Comparison of ENCODE assay signal across 8 cellular contexts in genomic region chr1:211578640-211579433, GRCh38. TPM values are rescaled to one million over a fixed set of nuclear protein-coding genes. Genes with fewer than 3 reads are reported as not detected.
A peak's percentile ranks its signal among the peaks of the same experiment; 100 is the strongest.
DNase-seq lines count a peak whose midpoint lies in the region; ATAC-seq and TF ChIP-seq lines count a peak whose summit lies in the region.

SLC30A1 (minus strand) TSS chr1:211579161; CDS start chr1:211578612, 549 bp downstream.

- peaks cover 51% of the 10 kb centered on the region for H3K79me2 ChIP-seq in SK-N-SH (ENCODE audit: insufficient read depth)
- peaks cover 50% of the 10 kb centered on the region for H3K79me2 ChIP-seq in osteoblast (ENCODE audit: insufficient read depth, low read length)

- WGBS in SK-N-SH (ENCODE audit: low lambda C conversion rate) = 0% methylated on average over 13 of the region's 97 CpGs

- H2AFZ ChIP-seq in SK-N-SH (ENCODE audit: low read depth) (peak within 1 kb of the TSS; percentile 86), osteoblast (ENCODE audit: low read length) (peak within 1 kb of the TSS; percentile 73)

- no peak for TF ChIP-seq CTCF in SK-N-SH (IDR thresholded peaks at IDR 0.05)
- no peak for TF ChIP-seq CTCF in osteoblast (IDR thresholded peaks at IDR 0.05; ENCODE audit: extremely low read depth, low read depth, low read length)
- TF ChIP-seq CTCF in thoracic aorta (IDR thresholded peaks at IDR 0.05) = no peak

- no peaks in the 10 kb centered on the region for H3K9me2 ChIP-seq in SK-N-SH

- peak within 1 kb of the TSS; percentile 66 for H3K9ac ChIP-seq in SK-N-SH

- peak within 1 kb of the TSS; percentile 89 for H3K4me2 ChIP-seq in SK-N-SH
- H3K4me2 ChIP-seq in osteoblast (ENCODE audit: insufficient read depth, low read length) = peak within 1 kb of the TSS; percentile 92

- H3F3A ChIP-seq in SK-N-SH (replicated peaks; ENCODE audit: insufficient read depth) = no peaks in the 10 kb centered on the region

- peak within 1 kb of the TSS; percentile 92 for H3K4me3 Mint-ChIP-seq in activated naive CD4-positive, alpha-beta T cell treated with anti-CD3 and anti-CD28 coated beads, Interleukin-2, amount 50 U/mL, for 24 hours

- H3K9me3 ChIP-seq in SK-N-SH (no peaks in the 10 kb centered on the region), osteoblast (ENCODE audit: low read depth, low read length) (no peaks in the 10 kb centered on the region), thoracic aorta (no peaks in the 10 kb centered on the region)

- H3K4me3 ChIP-seq in SK-N-SH (ENCODE audit: low read depth in 2 of 2, low read length in 1 of 2) (peak within 1 kb of the TSS; percentile 89 to 98), osteoblast (ENCODE audit: insufficient read depth, low read length) (peak within 1 kb of the TSS; percentile 97), thoracic aorta (peak within 1 kb of the TSS; percentile 94)

- peak within 1 kb of the TSS; percentile 78 to 95 for H3K27ac ChIP-seq in SK-N-SH (ENCODE audit: low read depth in 2 of 2, low read length in 1 of 2)
- H3K27ac ChIP-seq in osteoblast (ENCODE audit: low read depth, low read length) = peak within 1 kb of the TSS; percentile 81
- H3K27ac ChIP-seq in thoracic aorta = peak within 1 kb of the TSS; percentile 86 to 96

- peak; percentile 84 for ATAC-seq in HG02571 (IDR thresholded peaks at IDR 0.05; ENCODE audit: unreplicated experiment)
- peak; percentile 82 for ATAC-seq in thoracic aorta (ENCODE audit: insufficient number of reproducible peaks, low FRiP score, low read depth)

- H3K36me3 ChIP-seq in SK-N-SH (replicated peaks in 1 of 2; ENCODE audit: control insufficient read depth in 1 of 2, insufficient read depth in 2 of 2, low read length in 1 of 2) (peaks cover 20 to 23% of the 10 kb centered on the region in 2 experiments), osteoblast (ENCODE audit: insufficient read depth, low read length) (peaks cover 22% of the 10 kb centered on the region), thoracic aorta (no peaks in the 10 kb centered on the region)

- peaks cover 3% of the 10 kb centered on the region for H3K36me3 Mint-ChIP-seq in activated naive CD4-positive, alpha-beta T cell treated with anti-CD3 and anti-CD28 coated beads, Interleukin-2, amount 50 U/mL, for 24 hours

- H4K20me1 ChIP-seq in SK-N-SH (ENCODE audit: insufficient read depth) = peaks cover 44% of the 10 kb centered on the region
- H4K20me1 ChIP-seq in osteoblast (ENCODE audit: insufficient read depth, low read length) = peaks cover 40% of the 10 kb centered on the region

- DNase-seq in GM04504 (ENCODE audit: low read depth) = peak; percentile 97
- peak; percentile 100 for DNase-seq in NCI-H1048 (lab: John Stamatoyannopoulos, UW)
- peak; percentile 100 for DNase-seq in SK-N-SH
- DNase-seq in glomerular endothelial cell (ENCODE audit: extremely low read depth, low read depth, low spot score) = peak; percentile 51
- peak; percentile 100 for DNase-seq in osteoblast (ENCODE audit: insufficient read length, low spot score, missing footprints)
- peak; percentile 97 for DNase-seq in thoracic aorta (ENCODE audit: low spot score)

- no peak for TF ChIP-seq RAD21 in SK-N-SH (IDR thresholded peaks at IDR 0.05; ENCODE audit: low read length)

- H3K9me3 Mint-ChIP-seq in activated naive CD4-positive, alpha-beta T cell treated with anti-CD3 and anti-CD28 coated beads, Interleukin-2, amount 50 U/mL, for 24 hours = no peaks in the 10 kb centered on the region

- H3K27me3 ChIP-seq in SK-N-SH (ENCODE audit: insufficient read depth) (no peaks in the 10 kb centered on the region), osteoblast (ENCODE audit: insufficient read depth, low read length) (no peaks in the 10 kb centered on the region), thoracic aorta (replicated peaks; ENCODE audit: insufficient read depth) (no peaks in the 10 kb centered on the region)

- H3K4me1 ChIP-seq in SK-N-SH (ENCODE audit: control insufficient read depth in 1 of 2, insufficient read depth in 2 of 2, low read depth in 1 of 2, low read length in 1 of 2) (peaks cover 25 to 29% of the 10 kb centered on the region in 2 experiments; a peak in 3 of 4 replicates), osteoblast (ENCODE audit: insufficient read depth, low read length) (peaks cover 50% of the 10 kb centered on the region), thoracic aorta (ENCODE audit: control insufficient read depth in 1 of 2, low read depth in 2 of 2) (peaks cover 34 to 70% of the 10 kb centered on the region in 2 donors)

- peak in 1 of 2 experiments; percentile 40; a peak in 2 of 4 replicates for TF ChIP-seq EP300 in SK-N-SH (IDR thresholded peaks at IDR 0.05; ENCODE audit: borderline replicate concordance in 1 of 2, low read depth in 1 of 2, low read length in 1 of 2)

- POLR2A ChIA-PET in SK-N-SH (lab: Yijun Ruan, JAX) = interaction anchor here (1.1 kb wide), 2 partner anchors 64 to 86 kb away, joined by 3 to 5 read pairs; partner anchors contain the start of gene RD3

- peak within 1 kb of the TSS; percentile 87 for H3K27ac Mint-ChIP-seq in activated naive CD4-positive, alpha-beta T cell treated with anti-CD3 and anti-CD28 coated beads, Interleukin-2, amount 50 U/mL, for 24 hours

- no peaks in the 10 kb centered on the region for H3K27me3 Mint-ChIP-seq in activated naive CD4-positive, alpha-beta T cell treated with anti-CD3 and anti-CD28 coated beads, Interleukin-2, amount 50 U/mL, for 24 hours

- H3K4me1 Mint-ChIP-seq in activated naive CD4-positive, alpha-beta T cell treated with anti-CD3 and anti-CD28 coated beads, Interleukin-2, amount 50 U/mL, for 24 hours = peaks cover 43% of the 10 kb centered on the region

- CTCF ChIA-PET in SK-N-SH (lab: Yijun Ruan, JAX) = interaction anchor here (1.0 to 3.1 kb wide), 11 partner anchors 9 to 102 kb away, joined by 3 to 31 read pairs (median 5); no protein-coding TSS in a partner anchor

TF ChIP-seq in SK-N-SH, 30 proteins besides CTCF, POLR2A, EP300 and RAD21 (continues in another document):
- no peak for TF ChIP-seq ELF1 (IDR thresholded peaks at IDR 0.05)
- TF ChIP-seq RFX5 (IDR thresholded peaks at IDR 0.05; ENCODE audit: low read length) = peak; percentile 91
- peak; percentile 56 for TF ChIP-seq JUND (IDR thresholded peaks at IDR 0.05)
- TF ChIP-seq FOXM1 (IDR thresholded peaks at IDR 0.05; ENCODE audit: low read depth) = 0 out of 2 replicates have a peak, but pooled peaks have one; percentile 63
- no peak for TF ChIP-seq RCOR1 (IDR thresholded peaks at IDR 0.05; ENCODE audit: low read length)
- TF ChIP-seq REST (IDR thresholded peaks at IDR 0.05; ENCODE audit: low read depth, low read length) = peak; percentile 44; the same call in 1 of the 2 replicates
- no peak for TF ChIP-seq SMC3 (IDR thresholded peaks at IDR 0.05; ENCODE audit: low read depth, low read length)
- TF ChIP-seq MEF2A (IDR thresholded peaks at IDR 0.05; ENCODE audit: borderline replicate concordance, low read depth) = no peak
- peak; percentile 93 for TF ChIP-seq POLR2AphosphoS5 (IDR thresholded peaks at IDR 0.05; ENCODE audit: low read depth, low read length)
- no peak for TF ChIP-seq TEAD4 (IDR thresholded peaks at IDR 0.05; ENCODE audit: borderline replicate concordance, insufficient read depth)
- no peak for TF ChIP-seq EZH2phosphoT487 (IDR thresholded peaks at IDR 0.05; ENCODE audit: borderline replicate concordance, low read depth)
- no peak for TF ChIP-seq YY1 (IDR thresholded peaks at IDR 0.05; ENCODE audit: low read depth)
- TF ChIP-seq TAF1 (IDR thresholded peaks at IDR 0.05; ENCODE audit: borderline replicate concordance, low read depth, low read length) = peak; percentile 88
- TF ChIP-seq CHD2 (IDR thresholded peaks at IDR 0.05; ENCODE audit: low read length, partially characterized antibody) = peak; percentile 72
- TF ChIP-seq RXRA (IDR thresholded peaks at IDR 0.05; ENCODE audit: borderline replicate concordance, low read depth) = peak; percentile 51; the same call in 1 of the 2 replicates
- 0 out of 2 replicates have a peak, but pooled peaks have one; percentile 14 for TF ChIP-seq TCF12 (IDR thresholded peaks at IDR 0.05)
- no peak for TF ChIP-seq USF2 (IDR thresholded peaks at IDR 0.05; ENCODE audit: borderline replicate concordance, low read depth, low read length)

RNA-seq across cellular contexts. Expression of gene SLC30A1, which starts in this region (rescaled TPM):
- polyA plus RNA-seq in SK-N-SH (2012; rRNA removed) = 6.9 and 7.2 TPM in 2 replicates
- 8.1 and 9.4 TPM in 2 replicates for polyA plus RNA-seq in SK-N-SH (2012; cell fraction: cytosol; rRNA removed)
- polyA plus RNA-seq in SK-N-SH (2012; cell fraction: nucleus; rRNA removed) = 8.6 and 10.0 TPM in 2 replicates
- 15.9 and 17.3 TPM in 2 replicates for total RNA-seq in glomerular endothelial cell
- total RNA-seq in osteoblast = 39.5 and 49.9 TPM in 2 replicates
- total RNA-seq in thoracic aorta = 10 to 100 TPM in 1 of 2 donors, 1 to 10 TPM in 1; 8.8 to 23.9 TPM

Comparison
In these comparisons a context has a peak if more than half of its experiments do, and no peak if none do; other contexts are left out.
1. Peak in every context shown above with its lines: DNase-seq, ATAC-seq, H3K4me3 ChIP-seq and H3K27ac ChIP-seq.